In the genomic region with DNA sequence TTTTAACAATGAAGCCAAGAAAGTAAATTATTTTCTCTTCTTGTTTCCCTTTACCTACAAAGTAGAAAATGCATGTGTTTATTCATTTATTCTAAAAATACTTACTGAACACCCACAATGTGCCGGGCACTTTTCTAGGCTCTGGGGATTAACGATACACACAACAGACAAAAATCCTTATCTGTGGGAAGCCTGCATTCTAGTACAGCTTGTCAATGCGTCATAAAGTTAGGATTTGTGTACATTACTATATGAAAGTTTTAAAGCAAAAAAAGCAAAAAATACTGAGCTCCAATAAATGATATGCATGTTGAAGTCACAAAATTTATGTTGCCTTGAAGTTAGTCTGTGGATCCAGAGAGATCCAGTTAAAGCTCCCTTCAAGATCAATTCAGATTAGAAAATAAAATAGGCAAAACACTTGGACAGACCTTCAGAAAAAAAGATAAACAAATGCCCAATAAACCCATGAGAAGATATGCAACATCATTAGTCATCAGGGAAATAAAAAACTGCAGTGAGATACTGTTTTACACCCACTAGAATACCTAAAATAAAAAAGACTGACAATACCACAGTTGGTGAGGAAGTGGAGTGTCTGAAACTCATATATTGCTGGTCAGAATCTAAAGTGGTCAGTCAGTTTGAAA, we compare ENCODE assay signal across 1 cellular context.
TF ChIP-seq lines count a peak whose summit lies in the region.

No MANE protein-coding gene starts in this region.

TF ChIP-seq in IMR-90, 13 proteins besides CTCF, POLR2A, EP300 and RAD21:
- TF ChIP-seq CEBPB (IDR thresholded peaks at IDR 0.05; ENCODE audit: low read depth, low read length) = 0 out of 2 replicates have a peak, but pooled peaks have one; percentile 21
- 0 out of 2 replicates have a peak, but pooled peaks have one; percentile 12 for TF ChIP-seq FOS (IDR thresholded peaks at IDR 0.05; ENCODE audit: low read depth, low read length)
- no peak for TF ChIP-seq CHD1 (IDR thresholded peaks at IDR 0.05; ENCODE audit: low read depth, low read length)
